ENCODE assay signal across 30 cellular contexts in genomic region chr4:89535251-89535650, GRCh38.
"Had no signal": no experiment of that assay in that cellular context is flagged by ENCODE, and none has a peak within 500 bp of the region (broad histone marks: within the 10 kb centered on the region; RNA-seq: fewer than 3 reads in every experiment).

No MANE protein-coding gene starts in this region.

- ATAC-seq: activated CD4-positive, alpha-beta T cell treated with anti-CD3 and anti-CD28 coated beads for 36 hours; activated CD4-positive, CD25-positive, alpha-beta regulatory T cell treated with anti-CD3 and anti-CD28 coated beads, Interleukin-2, amount 50 U/mL, for 24 hours; activated CD8-positive, alpha-beta T cell treated with anti-CD3 and anti-CD28 coated beads, Interleukin-2, amount 10 ng/mL, durations not matched to agents 7 days and 5 days; activated naive CD4-positive, alpha-beta T cell treated with anti-CD3 and anti-CD28 coated beads, Interleukin-2, amount 50 U/mL, for 72 hours; PC-3; WTC11 had no signal

- H3K9ac ChIP-seq: SK-N-SH had no signal

- H3K4me2 ChIP-seq: SK-N-SH had no signal

- H3K27me3 ChIP-seq: cardiac muscle cell, MG63, Peyer's patch, SJSA1 had no signal

- H3K4me1 ChIP-seq: Peyer's patch had no signal

- DNase-seq: activated CD4-positive, alpha-beta T cell treated with anti-CD3 and anti-CD28 coated beads for 36 hours; activated CD4-positive, alpha-beta T cell treated with anti-CD3 and anti-CD28 coated beads, Interleukin-2, amount 10 ng/mL, durations not matched to agents 7 days and 5 days; activated CD4-positive, alpha-beta T cell treated with anti-CD3 and anti-CD28 coated beads, Interleukin-2, amount 50 U/mL, for 48 hours; activated CD8-positive, alpha-beta T cell treated with anti-CD3 and anti-CD28 coated beads, Interleukin-2, amount 10 ng/mL, durations not matched to agents 7 days and 5 days; activated gamma-delta T cell; activated naive CD4-positive, alpha-beta T cell treated with Interleukin-2 at 50 U/mL for 16 hours; activated T-cell treated with anti-CD3 and anti-CD28 coated beads, Interleukin-2, amount 50 U/mL, for 24 hours; amniotic stem cell; aorta; MG63; NCI-H1048; NCI-H1105 treated with DMSO at 0.1 percent for 48 hours; NCI-H1436; NCI-H1694; NCI-H1930; NCI-H2081 treated with DMSO at 0.1 percent for 48 hours; NCI-H345; NCI-H524 treated with DMSO at 0.1 percent for 48 hours; NCI-H748 treated with DMSO at 0.1 percent for 48 hours; NK-92 treated with Interleukin-12 subunit alpha and Interleukin-12 subunit beta, amount 100 ng/mL, for 24 hours; PC-3; Peyer's patch; RPMI8226; SHP77 treated with DMSO at 0.1 percent for 48 hours; SK-N-SH had no signal

- H3K4me3 ChIP-seq: cardiac muscle cell, MG63, Peyer's patch, SJSA1 had no signal

- H3K9me3 ChIP-seq: MG63, Peyer's patch, SJSA1, SK-N-SH had no signal

- H3K27ac ChIP-seq: cardiac muscle cell, Peyer's patch, SJSA1 had no signal

- H3K36me3 ChIP-seq: cardiac muscle cell, MG63, Peyer's patch, SJSA1 had no signal

- H3K9me2 ChIP-seq: SK-N-SH had no signal
